Comparison of ENCODE assay signal across 24 cellular contexts in the genomic region with DNA sequence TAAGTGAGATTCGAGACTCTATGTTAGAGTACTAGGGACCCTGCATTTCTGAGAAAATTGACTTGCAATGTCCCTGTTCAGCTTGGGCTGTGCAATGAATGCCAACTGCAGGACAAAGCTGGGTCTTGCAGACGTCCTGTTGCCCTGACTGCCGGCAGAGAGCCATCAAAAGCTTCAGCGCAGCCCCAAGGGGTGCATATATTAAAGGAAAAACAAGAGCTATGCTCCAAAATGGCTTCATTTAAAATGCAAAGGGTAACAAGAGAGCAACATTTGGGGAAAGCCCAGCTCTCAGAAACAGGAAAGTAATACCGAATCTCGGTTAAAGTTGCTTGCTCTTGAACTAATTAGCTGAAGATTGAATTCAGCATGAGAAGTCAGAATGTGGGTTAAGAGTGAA.
DNase-seq lines count a peak whose midpoint lies in the region; ATAC-seq and TF ChIP-seq lines count a peak whose summit lies in the region.
"Had no signal": no experiment of that assay in that cellular context is flagged by ENCODE, and none has a peak within 500 bp of the region (broad histone marks: within the 10 kb centered on the region; RNA-seq: fewer than 3 reads in every experiment).

No MANE protein-coding gene starts in this region.

- no peak overlapping the region for H3K27ac ChIP-seq in right lobe of liver
- H3K27ac ChIP-seq: C4-2B, esophagus muscularis mucosa, gastroesophageal sphincter, right atrium auricular region, WERI-Rb-1 had no signal

- H3K4me1 ChIP-seq in right lobe of liver, result peaks cover 0 to 8% (median 0%) of the 10 kb centered on the region in 4 donors
- H3K4me1 ChIP-seq: esophagus muscularis mucosa, gastroesophageal sphincter had no signal

- WGBS in right lobe of liver (ENCODE audit: insufficient coverage, low coverage, low lambda C conversion rate, missing lambda C conversion rate), result 38% methylated on average over 6 of the region's 6 CpGs

- no peaks in the 10 kb centered on the region for H3K9me3 ChIP-seq in right lobe of liver
- H3K9me3 ChIP-seq: esophagus muscularis mucosa, gastroesophageal sphincter, right atrium auricular region, thoracic aorta had no signal

- no peak for TF ChIP-seq POLR2A in right lobe of liver (IDR thresholded peaks at IDR 0.05)

- H3K27me3 ChIP-seq in right lobe of liver, result no peaks in the 10 kb centered on the region
- H3K27me3 ChIP-seq: esophagus muscularis mucosa, gastroesophageal sphincter, right atrium auricular region had no signal

- no peak for ATAC-seq in right lobe of liver
- ATAC-seq: gastroesophageal sphincter; left colon; stimulated activated naive B cell treated with anti-CD40 and anti-IgM and Interleukin-4, amounts not matched to agents 10 μg/mL and 1 μg/mL and 100 μg/mL, for 72 hours had no signal

- DNase-seq in DMS 273 (lab: John Stamatoyannopoulos, UW; ENCODE audit: unreplicated experiment) (peak; percentile 84), amygdala (lab: John Stamatoyannopoulos, UW) (peak in 38 of 56 donors; percentile 3 to 81 (median 29)), head of caudate nucleus (peak in 40 of 42 donors; percentile 11 to 76 (median 46)), posterior cingulate gyrus (peak in 8 of 10 donors; percentile 27 to 86 (median 54)), foreskin fibroblast (no peak), glomerular visceral epithelial cell (ENCODE audit: extremely low spot score) (no peak), iPS-NIHi11 (ENCODE audit: low spot score) (no peak), right lobe of liver (no peak)
- DNase-seq: activated naive CD8-positive, alpha-beta T cell treated with anti-CD3 and anti-CD28 coated beads for 36 hours; cortex of kidney; endodermal cell; left colon; NCI-H1436; NCI-H446 treated with DMSO at 0.1 percent for 48 hours; stimulated activated CD4-positive, alpha-beta T cell treated with anti-CD3 and anti-CD28 coated beads, Interleukin-12 subunit alpha, Interleukin-12 subunit beta, amount 100 ng/mL, for 4 hours; stimulated activated CD4-positive, alpha-beta T cell treated with anti-CD3 and anti-CD28 coated beads, Interleukin-4, amount 100 ng/mL, for 24 hours; stimulated activated naive B cell treated with anti-CD40 and anti-IgM and Interleukin-4, amounts not matched to agents 10 μg/mL and 1 μg/mL and 100 μg/mL, for 72 hours; T-helper 9 cell; WERI-Rb-1 had no signal

- intact Hi-C loops in head of caudate nucleus (cut with DNase I) (no loop called here), posterior cingulate gyrus (cut with DNase I) (no loop called here), right lobe of liver (cut with DNase I) (no loop called here)

- no peaks in the 10 kb centered on the region for H3K36me3 ChIP-seq in right lobe of liver
- H3K36me3 ChIP-seq: esophagus muscularis mucosa, gastroesophageal sphincter, right atrium auricular region, thoracic aorta, WERI-Rb-1 had no signal

- no peak overlapping the region for H3K4me3 ChIP-seq in foreskin fibroblast (ENCODE audit: low read depth in 1 of 2, low read length in 2 of 2)
- no peak overlapping the region for H3K4me3 ChIP-seq in right lobe of liver
- H3K4me3 ChIP-seq: esophagus muscularis mucosa, gastroesophageal sphincter, right atrium auricular region, thoracic aorta had no signal

- no peak for TF ChIP-seq CTCF in foreskin fibroblast (IDR thresholded peaks at IDR 0.05; ENCODE audit: low read depth, low read length)
- no peak for TF ChIP-seq CTCF in right lobe of liver (IDR thresholded peaks at IDR 0.05)

Comparison
In these comparisons a context has a peak if more than half of its experiments do, and no peak if none do; other contexts are left out.
1. DNase-seq: peak in DMS 273 (single experiment), amygdala (38 of 56), head of caudate nucleus (40 of 42) and posterior cingulate gyrus (8 of 10); none in foreskin fibroblast (0 of 2), glomerular visceral epithelial cell (single experiment), iPS-NIHi11 (single experiment) and right lobe of liver (0 of 3).